Comparison of ENCODE assay signal across 1 cellular context in the genomic region with DNA sequence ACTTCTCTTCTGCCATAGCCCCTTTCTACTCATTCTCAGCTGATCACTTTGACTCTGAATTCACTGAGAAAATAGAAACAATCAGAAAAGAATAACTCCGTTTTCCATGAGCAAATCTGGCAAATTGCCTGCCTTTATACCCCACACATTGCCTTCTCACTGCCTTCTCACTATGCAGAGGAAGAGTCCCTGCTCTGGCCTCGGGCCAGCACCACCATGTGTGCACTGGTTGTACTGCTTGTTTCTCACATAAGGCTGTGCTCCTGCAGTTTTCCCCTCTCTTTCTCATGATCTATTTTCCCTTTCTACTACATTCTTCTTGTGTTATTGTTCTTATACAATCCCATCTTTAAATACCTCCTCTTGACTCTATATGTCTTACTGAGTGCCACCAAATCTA.
TF ChIP-seq lines count a peak whose summit lies in the region.

No MANE protein-coding gene starts in this region.

TF ChIP-seq in K562, 482 proteins besides CTCF, POLR2A, EP300 and RAD21:
- TF ChIP-seq FOXJ3 (CRISPR knock-in tag; IDR thresholded peaks at IDR 0.05) = no peak
- TF ChIP-seq PTTG1 (tag; IDR thresholded peaks at IDR 0.05; ENCODE audit: low read depth) = no peak
- no peak for TF ChIP-seq EWSR1 (IDR thresholded peaks at IDR 0.05; ENCODE audit: borderline replicate concordance, low read depth, partially characterized antibody)
- TF ChIP-seq CSDE1 (IDR thresholded peaks at IDR 0.05) = no peak
- peak; percentile 56 for TF ChIP-seq NFIC (IDR thresholded peaks at IDR 0.05)
- TF ChIP-seq HNRNPUL1 (IDR thresholded peaks at IDR 0.05; ENCODE audit: low read length) = no peak
- TF ChIP-seq NR4A1 (CRISPR knock-in tag; IDR thresholded peaks at IDR 0.05) = no peak
- no peak for TF ChIP-seq NR4A1 (tag; IDR thresholded peaks at IDR 0.05)
- TF ChIP-seq MXI1 (IDR thresholded peaks at IDR 0.05; ENCODE audit: low read depth, low read length) = no peak
